ENCODE assay signal across 8 cellular contexts in the genomic region with DNA sequence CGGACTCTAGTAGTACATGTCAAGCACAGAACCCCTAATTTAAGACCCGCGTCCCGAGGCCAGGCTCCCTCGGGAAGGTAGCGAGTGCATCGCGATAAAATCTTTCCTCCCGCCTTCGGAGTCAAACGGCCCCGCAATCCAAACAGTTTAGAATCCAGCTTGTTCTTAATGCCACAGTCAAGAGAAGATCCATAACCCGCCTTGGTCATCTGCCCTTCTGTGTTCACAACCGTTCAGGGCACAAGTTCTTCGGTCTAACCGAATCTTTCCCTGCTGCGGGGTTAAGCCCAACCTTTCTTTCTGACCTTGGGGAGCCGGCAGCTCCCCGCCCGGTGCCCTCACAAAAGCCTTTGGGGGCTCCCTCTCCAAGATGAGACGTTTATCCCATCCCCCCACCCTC. TPM values are rescaled to one million over a fixed set of nuclear protein-coding genes. Genes with fewer than 3 reads are reported as not detected.
DNase-seq lines count a peak whose midpoint lies in the region; ATAC-seq and TF ChIP-seq lines count a peak whose summit lies in the region.

No MANE protein-coding gene starts in this region.

- H3K27ac ChIP-seq in heart left ventricle: peak overlapping the region in 11 of 12 donors; percentile 78 to 96 (median 90)
- H3K27ac ChIP-seq in SK-N-SH (ENCODE audit: low read depth in 2 of 2, low read length in 1 of 2): peak overlapping the region; percentile 59 to 87; a peak in 3 of 4 replicates

- ATAC-seq in heart left ventricle: no peak

- H3K36me3 Mint-ChIP-seq in nephron (ENCODE audit: low read depth): peaks cover 18% of the 10 kb centered on the region

- DNase-seq in heart left ventricle: peak in 1 of 5 donors; percentile 21
- DNase-seq in cardiac septum (ENCODE audit: low spot score): no peak
- peak; percentile 54 for DNase-seq in SK-N-SH
- no peak for DNase-seq in epithelial cell of esophagus (ENCODE audit: low read depth)
- no peak for DNase-seq in NCI-H2107 (lab: John Stamatoyannopoulos, UW)
- DNase-seq in stimulated activated CD4-positive, alpha-beta T cell treated with anti-CD3 and anti-CD28 coated beads, Interleukin-2, amount 100 ng/mL, for 48 hours: no peak
- DNase-seq in NCI-H1930 (lab: John Stamatoyannopoulos, UW): no peak

- no peaks in the 10 kb centered on the region for H3K9me3 Mint-ChIP-seq in nephron

- peaks cover 86% of the 10 kb centered on the region for H3K79me2 ChIP-seq in SK-N-SH (ENCODE audit: insufficient read depth)

- H3K27ac Mint-ChIP-seq in nephron: peak overlapping the region; percentile 100

- peaks cover 25% of the 10 kb centered on the region for H3F3A ChIP-seq in SK-N-SH (replicated peaks; ENCODE audit: insufficient read depth)

- H3K4me3 Mint-ChIP-seq in nephron: peak overlapping the region; percentile 94 to 100 (median 94)

- H3K4me2 ChIP-seq in SK-N-SH: peak overlapping the region; percentile 78

- no peaks in the 10 kb centered on the region for H3K9me3 ChIP-seq in heart left ventricle
- no peaks in the 10 kb centered on the region for H3K9me3 ChIP-seq in SK-N-SH

- no peak for TF ChIP-seq CTCF in heart left ventricle (IDR thresholded peaks at IDR 0.05)
- TF ChIP-seq CTCF in SK-N-SH (IDR thresholded peaks at IDR 0.05): no peak
- no peak for TF ChIP-seq CTCF in epithelial cell of esophagus (IDR thresholded peaks at IDR 0.05; ENCODE audit: insufficient read depth, low read depth, low read length, missing control alignments)
- no peak for TF ChIP-seq CTCF in nephron (IDR thresholded peaks at IDR 0.05; ENCODE audit: unreplicated experiment in 3 of 3)

- no peaks in the 10 kb centered on the region for H3K27me3 Mint-ChIP-seq in nephron (ENCODE audit: low read depth)

- intact Hi-C loops in heart left ventricle (cut with DNase I): loop anchor here in 6 of 10 donors (2.0 to 5.0 kb wide), 4 partner anchors 34 to 504 kb away; a partner anchor contains a TSS
- intact Hi-C loops in cardiac septum (cut with DNase I): loop anchor here (2.0 to 5.0 kb wide), 2 partner anchors 39 to 504 kb away; a partner anchor contains a TSS

- H4K20me1 ChIP-seq in SK-N-SH (ENCODE audit: insufficient read depth): peaks cover 31% of the 10 kb centered on the region

- TF ChIP-seq RAD21 in SK-N-SH (IDR thresholded peaks at IDR 0.05; ENCODE audit: low read length): no peak

- POLR2A ChIA-PET in SK-N-SH (lab: Yijun Ruan, JAX): interaction anchor here (1.5 to 1.9 kb wide), 4 partner anchors 9 to 138 kb away, joined by 4 to 14 read pairs (median 5); a partner anchor contains a TSS

- CTCF ChIA-PET in SK-N-SH (lab: Yijun Ruan, JAX): interaction anchor here (0.7 to 3.7 kb wide), 17 partner anchors 9 to 674 kb away, joined by 3 to 18 read pairs (median 8); a partner anchor contains a TSS

- H3K4me3 ChIP-seq in heart left ventricle (peak overlapping the region; percentile 56 to 100 (median 88)), SK-N-SH (ENCODE audit: low read depth in 2 of 2, low read length in 1 of 2) (peak overlapping the region; percentile 97 to 98), epithelial cell of esophagus (ENCODE audit: low read length) (peak overlapping the region; percentile 90)

- no peaks in the 10 kb centered on the region for H3K9me2 ChIP-seq in SK-N-SH

- 0 to 2% (median 1%) methylated on average over 19 to 21 of the region's 21 CpGs for WGBS in heart left ventricle, 4 donors
- WGBS in SK-N-SH (ENCODE audit: low lambda C conversion rate): under 1% methylated on average over 20 of the region's 21 CpGs

- H3K4me1 ChIP-seq in heart left ventricle (peaks cover 5 to 59% (median 48%) of the 10 kb centered on the region in 12 donors), SK-N-SH (ENCODE audit: control insufficient read depth in 1 of 2, insufficient read depth in 2 of 2, low read depth in 1 of 2, low read length in 1 of 2) (peaks cover 31 to 32% of the 10 kb centered on the region in 2 experiments)

- TF ChIP-seq EP300 in SK-N-SH (IDR thresholded peaks at IDR 0.05; ENCODE audit: borderline replicate concordance in 1 of 2, low read depth in 1 of 2, low read length in 1 of 2): no peak

- H3K9ac ChIP-seq in SK-N-SH: peak overlapping the region; percentile 82

- no peak for TF ChIP-seq POLR2A in heart left ventricle (IDR thresholded peaks at IDR 0.05)

- H3K27me3 ChIP-seq in heart left ventricle (no peaks in the 10 kb centered on the region), SK-N-SH (ENCODE audit: insufficient read depth) (no peaks in the 10 kb centered on the region)

- peaks cover 0 to 20% (median 11%) of the 10 kb centered on the region in 9 donors for H3K36me3 ChIP-seq in heart left ventricle
- H3K36me3 ChIP-seq in SK-N-SH (replicated peaks in 1 of 2; ENCODE audit: control insufficient read depth in 1 of 2, insufficient read depth in 2 of 2, low read length in 1 of 2): peaks cover 16 to 18% of the 10 kb centered on the region in 2 experiments

- peak overlapping the region; percentile 89; the same call in 1 of the 2 replicates for H2AFZ ChIP-seq in SK-N-SH (ENCODE audit: low read depth)

- H3K4me1 Mint-ChIP-seq in nephron: peaks cover 62% of the 10 kb centered on the region

TF ChIP-seq in SK-N-SH, 30 proteins besides CTCF, POLR2A, EP300 and RAD21 (continues in another document):
- TF ChIP-seq, protein P1, sequence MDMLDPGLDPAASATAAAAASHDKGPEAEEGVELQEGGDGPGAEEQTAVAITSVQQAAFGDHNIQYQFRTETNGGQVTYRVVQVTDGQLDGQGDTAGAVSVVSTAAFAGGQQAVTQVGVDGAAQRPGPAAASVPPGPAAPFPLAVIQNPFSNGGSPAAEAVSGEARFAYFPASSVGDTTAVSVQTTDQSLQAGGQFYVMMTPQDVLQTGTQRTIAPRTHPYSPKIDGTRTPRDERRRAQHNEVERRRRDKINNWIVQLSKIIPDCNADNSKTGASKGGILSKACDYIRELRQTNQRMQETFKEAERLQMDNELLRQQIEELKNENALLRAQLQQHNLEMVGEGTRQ (IDR thresholded peaks at IDR 0.05; ENCODE audit: borderline replicate concordance, low read depth, low read length): no peak
- no peak for TF ChIP-seq RCOR1 (IDR thresholded peaks at IDR 0.05; ENCODE audit: low read length)
- no peak for TF ChIP-seq TEAD4 (IDR thresholded peaks at IDR 0.05; ENCODE audit: borderline replicate concordance, insufficient read depth)
- no peak for TF ChIP-seq RFX5 (IDR thresholded peaks at IDR 0.05; ENCODE audit: low read length)
- TF ChIP-seq ELF1 (IDR thresholded peaks at IDR 0.05): no peak
- peak; percentile 41 for TF ChIP-seq CHD2 (IDR thresholded peaks at IDR 0.05; ENCODE audit: low read length, partially characterized antibody)
- no peak for TF ChIP-seq NFIC (IDR thresholded peaks at IDR 0.05; ENCODE audit: borderline replicate concordance)
- TF ChIP-seq, protein P2, sequence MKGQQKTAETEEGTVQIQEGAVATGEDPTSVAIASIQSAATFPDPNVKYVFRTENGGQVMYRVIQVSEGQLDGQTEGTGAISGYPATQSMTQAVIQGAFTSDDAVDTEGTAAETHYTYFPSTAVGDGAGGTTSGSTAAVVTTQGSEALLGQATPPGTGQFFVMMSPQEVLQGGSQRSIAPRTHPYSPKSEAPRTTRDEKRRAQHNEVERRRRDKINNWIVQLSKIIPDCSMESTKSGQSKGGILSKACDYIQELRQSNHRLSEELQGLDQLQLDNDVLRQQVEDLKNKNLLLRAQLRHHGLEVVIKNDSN (IDR thresholded peaks at IDR 0.05; ENCODE audit: borderline replicate concordance, low read depth): no peak
- TF ChIP-seq GABPA (IDR thresholded peaks at IDR 0.05; ENCODE audit: low read depth): no peak
- TF ChIP-seq FOXJ3 (CRISPR knock-in tag; IDR thresholded peaks at IDR 0.05): no peak
- TF ChIP-seq FOSL2 (IDR thresholded peaks at IDR 0.05; ENCODE audit: borderline replicate concordance, low read depth): no peak
- TF ChIP-seq SMC3 (IDR thresholded peaks at IDR 0.05; ENCODE audit: low read depth, low read length): no peak
- TF ChIP-seq MXI1 (IDR thresholded peaks at IDR 0.05; ENCODE audit: low read depth, low read length): no peak; the same call in 1 of the 2 replicates
- no peak for TF ChIP-seq NRF1 (IDR thresholded peaks at IDR 0.05; ENCODE audit: low read depth, low read length)
- TF ChIP-seq TAF1 (IDR thresholded peaks at IDR 0.05; ENCODE audit: borderline replicate concordance, low read depth, low read length): no peak
- no peak for TF ChIP-seq POLR2AphosphoS5 (IDR thresholded peaks at IDR 0.05; ENCODE audit: low read depth, low read length)
- no peak for TF ChIP-seq YY1 (IDR thresholded peaks at IDR 0.05; ENCODE audit: low read depth)

RNA-seq across cellular contexts. Expression of a gene that starts 30.3 kb away (rescaled TPM):
- total RNA-seq in heart left ventricle: not detected
- polyA plus RNA-seq in heart left ventricle: not detected
- not detected for total RNA-seq in cardiac septum
- 0.10 TPM in 1 of 2 replicates, not detected in the other for polyA plus RNA-seq in SK-N-SH (2012; rRNA removed)
- polyA plus RNA-seq in SK-N-SH (2012; cell fraction: cytosol; rRNA removed): not detected in 2 replicates
- polyA plus RNA-seq in SK-N-SH (2012; cell fraction: nucleus; rRNA removed): not detected in 2 replicates

RNA-seq across cellular contexts. Expression of a gene that starts 38.5 kb away (rescaled TPM):
- total RNA-seq in heart left ventricle (10 to 100 TPM; 38.4 to 65.6 (median 55.1) TPM), cardiac septum (48.5 TPM)
- polyA plus RNA-seq in heart left ventricle (10 to 100 TPM; 20.2 to 78.7 TPM), SK-N-SH (2012; rRNA removed) (52.8 and 53.1 TPM in 2 replicates)
- 21.9 and 24.1 TPM in 2 replicates for polyA plus RNA-seq in SK-N-SH (2012; cell fraction: cytosol; rRNA removed)
- 159 and 187 TPM in 2 replicates for polyA plus RNA-seq in SK-N-SH (2012; cell fraction: nucleus; rRNA removed)
